ENCODE assay signal across 10 cellular contexts in the genomic region with DNA sequence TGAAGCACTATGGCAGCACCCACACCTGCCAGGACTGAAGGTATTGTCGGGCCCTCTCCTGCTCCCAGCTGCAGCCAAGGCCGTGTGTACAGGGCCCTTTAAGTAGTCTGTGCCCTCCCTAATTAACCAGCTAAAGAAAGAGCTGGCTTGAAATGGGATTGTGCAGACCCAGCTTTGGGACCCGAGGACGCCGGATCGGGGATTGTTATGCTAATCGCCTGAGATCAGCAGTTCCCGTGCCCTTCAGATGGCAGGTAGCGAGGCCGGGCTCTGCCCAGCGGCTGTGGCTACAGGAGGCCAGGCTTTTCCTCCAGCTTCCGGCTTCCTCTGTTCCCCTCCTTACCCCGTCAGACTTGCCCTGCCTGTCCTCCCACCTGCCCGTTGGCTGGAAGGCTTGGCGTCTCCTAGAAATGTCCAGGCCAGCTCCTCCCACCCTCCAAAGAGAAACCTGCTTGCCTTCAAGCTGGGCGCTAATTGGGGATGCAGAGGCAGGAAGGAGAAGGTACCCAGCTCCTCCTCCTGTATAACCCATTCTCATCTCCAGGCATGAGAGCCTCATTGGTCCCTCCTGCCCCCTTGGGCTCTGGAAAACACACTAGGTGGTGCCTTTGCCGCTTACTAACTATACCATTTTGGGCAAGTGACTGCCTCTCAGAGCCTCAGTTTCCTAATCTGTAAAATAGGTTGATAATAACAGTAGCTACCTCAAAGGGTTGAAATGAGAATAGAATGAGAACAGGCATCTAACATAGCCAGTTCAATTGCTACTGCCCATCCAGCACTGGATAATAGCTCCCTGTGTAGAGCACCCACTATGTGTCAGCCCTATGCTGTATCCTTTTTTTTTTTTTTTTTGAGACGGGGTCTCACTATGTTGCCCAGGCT. TPM values are rescaled to one million over a fixed set of nuclear protein-coding genes. Genes with fewer than 3 reads are reported as not detected.
DNase-seq lines count a peak whose midpoint lies in the region; ATAC-seq and TF ChIP-seq lines count a peak whose summit lies in the region.
"Had no signal": no experiment of that assay in that cellular context is flagged by ENCODE, and none has a peak within 500 bp of the region (broad histone marks: within the 10 kb centered on the region; RNA-seq: fewer than 3 reads in every experiment).

No MANE protein-coding gene starts in this region.

- TF ChIP-seq POLR2A in upper lobe of left lung (IDR thresholded peaks at IDR 0.05) = peak in 1 of 4 donors; percentile 56

- peaks cover 18% of the 10 kb centered on the region for H3K27me3 Mint-ChIP-seq in activated CD8-positive, alpha-beta T cell treated with anti-CD3 and anti-CD28 coated beads, Interleukin-2, amount 10 ng/mL, durations not matched to agents 7 days and 5 days (ENCODE audit: low read depth)
- peaks cover 22% of the 10 kb centered on the region for H3K27me3 Mint-ChIP-seq in activated CD8-positive, alpha-beta T cell treated with anti-CD3 and anti-CD28 coated beads for 36 hours

- H3K36me3 ChIP-seq in RWPE2 (ENCODE audit: low read depth) (no peaks in the 10 kb centered on the region), upper lobe of left lung (no peaks in the 10 kb centered on the region)

- WGBS in upper lobe of left lung, 2 donors = 25 to 32% methylated on average over 18 of the region's 18 CpGs

- intact Hi-C loops in activated CD8-positive, alpha-beta T cell treated with anti-CD3 and anti-CD28 coated beads for 36 hours (cut with micrococcal nuclease) = no loop called here

- H3K27me3 ChIP-seq in RWPE2 (ENCODE audit: insufficient read depth, poor library complexity, severe bottlenecking) (no peaks in the 10 kb centered on the region), upper lobe of left lung (no peaks in the 10 kb centered on the region)

- CTCF ChIA-PET in activated CD8-positive, alpha-beta T cell treated with anti-CD3 and anti-CD28 coated beads, Interleukin-2, amount 10 ng/mL, durations not matched to agents 7 days and 5 days (lab: Charles Lee) = interaction anchor here (1.3 to 2.2 kb wide), 2 partner anchors 27 to 35 kb away, joined by 3 to 7 read pairs; no protein-coding TSS in a partner anchor
- CTCF ChIA-PET in activated CD8-positive, alpha-beta T cell treated with anti-CD3 and anti-CD28 coated beads for 36 hours (lab: Charles Lee) = interaction anchor here (0.7 to 1.9 kb wide), 3 partner anchors 13 to 38 kb away, joined by 3 to 5 read pairs (median 4); no protein-coding TSS in a partner anchor

- peaks cover 2% of the 10 kb centered on the region for H3K4me1 Mint-ChIP-seq in activated CD8-positive, alpha-beta T cell treated with anti-CD3 and anti-CD28 coated beads, Interleukin-2, amount 10 ng/mL, durations not matched to agents 7 days and 5 days (ENCODE audit: low read depth)
- H3K4me1 Mint-ChIP-seq in activated CD8-positive, alpha-beta T cell treated with anti-CD3 and anti-CD28 coated beads for 36 hours (ENCODE audit: low read depth) = peaks cover 3% of the 10 kb centered on the region

- no peak overlapping the region for H3K4me3 Mint-ChIP-seq in activated CD8-positive, alpha-beta T cell treated with anti-CD3 and anti-CD28 coated beads, Interleukin-2, amount 10 ng/mL, durations not matched to agents 7 days and 5 days
- H3K4me3 Mint-ChIP-seq in activated CD8-positive, alpha-beta T cell treated with anti-CD3 and anti-CD28 coated beads for 36 hours = no peak overlapping the region

- no peaks in the 10 kb centered on the region for H3K4me1 ChIP-seq in RWPE2 (ENCODE audit: insufficient read depth, poor library complexity, severe bottlenecking)
- H3K4me1 ChIP-seq in upper lobe of left lung = no peaks in the 10 kb centered on the region

- DNase-seq in activated CD8-positive, alpha-beta T cell treated with anti-CD3 and anti-CD28 coated beads, Interleukin-2, amount 10 ng/mL, durations not matched to agents 7 days and 5 days = no peak
- DNase-seq in activated CD8-positive, alpha-beta T cell treated with anti-CD3 and anti-CD28 coated beads for 36 hours = no peak
- no peak for DNase-seq in RWPE2 (ENCODE audit: low spot score)
- peak; percentile 97 for DNase-seq in islet precursor cell
- peak; percentile 67 to 84 for DNase-seq in upper lobe of left lung
- no peak for DNase-seq in activated CD4-positive, alpha-beta T cell treated with anti-CD3 and anti-CD28 coated beads for 48 hours
- DNase-seq: ACHN had no signal

- peak; percentile 44 for ATAC-seq in activated CD8-positive, alpha-beta T cell treated with anti-CD3 and anti-CD28 coated beads, Interleukin-2, amount 10 ng/mL, durations not matched to agents 7 days and 5 days
- ATAC-seq in activated CD8-positive, alpha-beta T cell treated with anti-CD3 and anti-CD28 coated beads for 36 hours = no peak
- ATAC-seq in RWPE2 (ENCODE audit: low read depth) (peak; percentile 64), upper lobe of left lung (ENCODE audit: low FRiP score in 2 of 2) (peak; percentile 43 to 85), GM18498 (IDR thresholded peaks at IDR 0.05; ENCODE audit: unreplicated experiment) (no peak), HG03442 (IDR thresholded peaks at IDR 0.05; ENCODE audit: unreplicated experiment) (no peak)
- ATAC-seq: HCT116 had no signal

- H3K27ac Mint-ChIP-seq in activated CD8-positive, alpha-beta T cell treated with anti-CD3 and anti-CD28 coated beads, Interleukin-2, amount 10 ng/mL, durations not matched to agents 7 days and 5 days = no peak overlapping the region
- no peak overlapping the region for H3K27ac Mint-ChIP-seq in activated CD8-positive, alpha-beta T cell treated with anti-CD3 and anti-CD28 coated beads for 36 hours

- H3K36me3 Mint-ChIP-seq in activated CD8-positive, alpha-beta T cell treated with anti-CD3 and anti-CD28 coated beads, Interleukin-2, amount 10 ng/mL, durations not matched to agents 7 days and 5 days (ENCODE audit: low read depth) = no peaks in the 10 kb centered on the region
- H3K36me3 Mint-ChIP-seq in activated CD8-positive, alpha-beta T cell treated with anti-CD3 and anti-CD28 coated beads for 36 hours (ENCODE audit: low read depth) = no peaks in the 10 kb centered on the region

- TF ChIP-seq CTCF in activated CD8-positive, alpha-beta T cell treated with anti-CD3 and anti-CD28 coated beads for 36 hours (IDR thresholded peaks at IDR 0.05) = no peak
- TF ChIP-seq CTCF in RWPE2 (IDR thresholded peaks at IDR 0.05; ENCODE audit: poor library complexity, severe bottlenecking) (no peak), upper lobe of left lung (IDR thresholded peaks at IDR 0.05) (no peak)

- no peak for TF ChIP-seq EP300 in upper lobe of left lung (IDR thresholded peaks at IDR 0.05)

- H3K9me3 ChIP-seq in RWPE2 (ENCODE audit: severe bottlenecking) (no peaks in the 10 kb centered on the region), upper lobe of left lung (no peaks in the 10 kb centered on the region)

- no peaks in the 10 kb centered on the region for H3K9me3 Mint-ChIP-seq in activated CD8-positive, alpha-beta T cell treated with anti-CD3 and anti-CD28 coated beads, Interleukin-2, amount 10 ng/mL, durations not matched to agents 7 days and 5 days (ENCODE audit: insufficient read depth)
- H3K9me3 Mint-ChIP-seq in activated CD8-positive, alpha-beta T cell treated with anti-CD3 and anti-CD28 coated beads for 36 hours = no peaks in the 10 kb centered on the region

- H3K4me3 ChIP-seq in RWPE2 (ENCODE audit: severe bottlenecking) (no peak overlapping the region), upper lobe of left lung (no peak overlapping the region)

- H3K27ac ChIP-seq in RWPE2 (ENCODE audit: poor library complexity, severe bottlenecking) = no peak overlapping the region
- peak overlapping the region in 3 of 4 donors; percentile 58 to 70 (median 58) for H3K27ac ChIP-seq in upper lobe of left lung

- POLR2A ChIA-PET in activated CD8-positive, alpha-beta T cell treated with anti-CD3 and anti-CD28 coated beads, Interleukin-2, amount 10 ng/mL, durations not matched to agents 7 days and 5 days (lab: Charles Lee) = no interaction called here
- POLR2A ChIA-PET in activated CD8-positive, alpha-beta T cell treated with anti-CD3 and anti-CD28 coated beads for 36 hours (lab: Charles Lee) = no interaction called here

RNA-seq across cellular contexts. Expression of a gene that starts 25.8 kb away (rescaled TPM):
- total RNA-seq in activated CD8-positive, alpha-beta T cell treated with anti-CD3 and anti-CD28 coated beads, Interleukin-2, amount 10 ng/mL, durations not matched to agents 7 days and 5 days = not detected
- under 1 TPM; 0.78 to 0.90 TPM for total RNA-seq in activated CD8-positive, alpha-beta T cell treated with anti-CD3 and anti-CD28 coated beads for 36 hours
- under 1 TPM in 5 of 6 donors, not detected in 1; 0.43 to 0.91 (median 0.49) TPM for total RNA-seq in upper lobe of left lung

RNA-seq across cellular contexts. Expression of a gene that starts 43.2 kb away (rescaled TPM):
- 100 to 1,000 TPM; 337 to 351 TPM for total RNA-seq in activated CD8-positive, alpha-beta T cell treated with anti-CD3 and anti-CD28 coated beads, Interleukin-2, amount 10 ng/mL, durations not matched to agents 7 days and 5 days
- 100 to 1,000 TPM; 396 to 406 TPM for total RNA-seq in activated CD8-positive, alpha-beta T cell treated with anti-CD3 and anti-CD28 coated beads for 36 hours
- total RNA-seq in upper lobe of left lung = 100 to 1,000 TPM; 131 to 733 (median 324) TPM

RNA-seq across cellular contexts. Expression of a gene that starts 51.5 kb away (rescaled TPM):
- 10 to 100 TPM; 36.2 to 40.9 TPM for total RNA-seq in activated CD8-positive, alpha-beta T cell treated with anti-CD3 and anti-CD28 coated beads, Interleukin-2, amount 10 ng/mL, durations not matched to agents 7 days and 5 days
- total RNA-seq in activated CD8-positive, alpha-beta T cell treated with anti-CD3 and anti-CD28 coated beads for 36 hours = 10 to 100 TPM; 43.1 to 45.1 TPM
- total RNA-seq in upper lobe of left lung = 10 to 100 TPM in 4 of 6 donors, 1 to 10 TPM in 1, not detected in 1; 5.2 to 21.1 (median 18.7) TPM

RNA-seq across cellular contexts. Expression of a gene that starts 51.5 kb away (rescaled TPM):
- total RNA-seq in activated CD8-positive, alpha-beta T cell treated with anti-CD3 and anti-CD28 coated beads, Interleukin-2, amount 10 ng/mL, durations not matched to agents 7 days and 5 days = 10 to 100 TPM; 25.4 to 31.9 TPM
- 10 to 100 TPM; 32.2 to 39.3 TPM for total RNA-seq in activated CD8-positive, alpha-beta T cell treated with anti-CD3 and anti-CD28 coated beads for 36 hours
- 10 to 100 TPM; 11.8 to 35.6 (median 22.5) TPM for total RNA-seq in upper lobe of left lung

Comparison
In these comparisons a context has a peak if more than half of its experiments do, and no peak if none do; other contexts are left out.
1. ATAC-seq: peak in activated CD8-positive, alpha-beta T cell treated with anti-CD3 and anti-CD28 coated beads, Interleukin-2, amount 10 ng/mL, durations not matched to agents 7 days and 5 days (single experiment), RWPE2 (single experiment) and upper lobe of left lung (2 of 2); none in activated CD8-positive, alpha-beta T cell treated with anti-CD3 and anti-CD28 coated beads for 36 hours (single experiment), GM18498 (single experiment) and HG03442 (single experiment).
2. DNase-seq: peak in islet precursor cell (single experiment) and upper lobe of left lung (2 of 2); none in activated CD8-positive, alpha-beta T cell treated with anti-CD3 and anti-CD28 coated beads, Interleukin-2, amount 10 ng/mL, durations not matched to agents 7 days and 5 days (single experiment), activated CD8-positive, alpha-beta T cell treated with anti-CD3 and anti-CD28 coated beads for 36 hours (single experiment), RWPE2 (single experiment) and activated CD4-positive, alpha-beta T cell treated with anti-CD3 and anti-CD28 coated beads for 48 hours (single experiment).